ENCODE assay signal across 39 cellular contexts in genomic region chr2:73641767-73642062, GRCh38. TPM values are rescaled to one million over a fixed set of nuclear protein-coding genes. Genes with fewer than 3 reads are reported as not detected.
"Had no signal": no experiment of that assay in that cellular context is flagged by ENCODE, and none has a peak within 500 bp of the region (broad histone marks: within the 10 kb centered on the region; RNA-seq: fewer than 3 reads in every experiment).

No MANE protein-coding gene starts in this region.

- H3K4me3 ChIP-seq: colonic mucosa, dorsolateral prefrontal cortex, esophagus squamous epithelium, gastroesophageal sphincter had no signal

- H3K4me1 Mint-ChIP-seq: activated B cell treated with CpG ODN at 0.5 μM for 24 hours; activated T-helper 17 cell treated with anti-CD3 and anti-CD28 coated beads, Interleukin-2, amount 50 U/mL, for 72 hours; central memory CD8-positive, alpha-beta T cell; endodermal cell; T-helper 17 cell had no signal

- H3K27me3 Mint-ChIP-seq: dendritic cell treated with granulocyte-macrophage colony-stimulating factor and Interleukin-4, amounts not matched to agents 40 ng/mL and 50 ng/mL, for 4 days had no signal

- DNase-seq: activated B cell treated with CpG ODN at 0.5 μM for 24 hours; activated CD4-positive, alpha-beta T cell treated with anti-CD3 and anti-CD28 coated beads for 48 hours; activated CD4-positive, alpha-beta T cell treated with anti-CD3 and anti-CD28 coated beads, Interleukin-2, amount 50 U/mL, for 1 hour; activated CD4-positive, alpha-beta T cell treated with anti-CD3 and anti-CD28 coated beads, Interleukin-2, amount 50 U/mL, for 48 hours; activated CD8-positive, alpha-beta memory T cell treated with anti-CD3 and anti-CD28 coated beads for 24 hours; activated CD8-positive, alpha-beta T cell treated with anti-CD3 and anti-CD28 coated beads for 36 hours; activated effector memory CD4-positive, alpha-beta T cell treated with Interleukin-2 at 50 U/mL for 16 hours; activated gamma-delta T cell treated with Interleukin-2 at 50 U/mL for 16 hours; activated naive CD4-positive, alpha-beta T cell treated with anti-CD3 and anti-CD28 coated beads, Interleukin-2, amount 50 U/mL, for 16 hours; activated naive CD4-positive, alpha-beta T cell treated with Interleukin-2 at 50 U/mL for 16 hours; activated T-cell treated with anti-CD3 and anti-CD28 coated beads, Interleukin-2, amount 50 U/mL, for 4 hours; amniotic stem cell; anterior cingulate cortex; brain microvascular endothelial cell; colonic mucosa; dorsolateral prefrontal cortex; effector memory CD4-positive, alpha-beta T cell; endodermal cell; esophagus squamous epithelium; foreskin melanocyte; T-helper 1 cell; T-helper 17 cell; T1000; WERI-Rb-1 had no signal

- H3K9me3 ChIP-seq: colonic mucosa, esophagus squamous epithelium, gastroesophageal sphincter had no signal

- H3K9me3 Mint-ChIP-seq: central memory CD8-positive, alpha-beta T cell; dendritic cell treated with granulocyte-macrophage colony-stimulating factor and Interleukin-4, amounts not matched to agents 40 ng/mL and 50 ng/mL, for 4 days had no signal

- H3K4me1 ChIP-seq: colonic mucosa, esophagus squamous epithelium, gastroesophageal sphincter had no signal

- H3K27ac ChIP-seq: brain microvascular endothelial cell, colonic mucosa, dorsolateral prefrontal cortex, esophagus squamous epithelium, gastroesophageal sphincter, WERI-Rb-1 had no signal

- H3K4me3 Mint-ChIP-seq: activated B cell treated with CpG ODN at 0.5 μM for 24 hours; activated CD8-positive, alpha-beta T cell treated with anti-CD3 and anti-CD28 coated beads for 36 hours; activated naive CD8-positive, alpha-beta T cell; activated T-cell treated with anti-CD3 and anti-CD28 coated beads, Interleukin-2, amount 50 U/mL, for 4 hours; activated T-helper 17 cell treated with anti-CD3 and anti-CD28 coated beads, Interleukin-2, amount 50 U/mL, for 72 hours; central memory CD8-positive, alpha-beta T cell; dendritic cell treated with granulocyte-macrophage colony-stimulating factor and Interleukin-4, amounts not matched to agents 40 ng/mL and 50 ng/mL, for 4 days; endodermal cell; T-helper 17 cell; T-helper 2 cell treated with Interferon-gamma antibody and Interleukin-4, amounts not matched to agents 5 μg/mL and 100 μg/mL, for 36 hours had no signal

- ATAC-seq: activated CD4-positive, CD25-positive, alpha-beta regulatory T cell treated with anti-CD3 and anti-CD28 coated beads, Interleukin-2, amount 50 U/mL, for 24 hours; activated CD8-positive, alpha-beta T cell treated with anti-CD3 and anti-CD28 coated beads for 36 hours; activated T-cell treated with anti-CD3 and anti-CD28 coated beads, Interleukin-2, amount 50 U/mL, for 4 hours; activated T-helper 17 cell treated with anti-CD3 and anti-CD28 coated beads, Interleukin-2, amount 50 U/mL, for 72 hours; gastroesophageal sphincter; T-helper 17 cell had no signal

- H3K27ac Mint-ChIP-seq: activated B cell treated with CpG ODN at 0.5 μM for 24 hours; activated CD8-positive, alpha-beta T cell treated with anti-CD3 and anti-CD28 coated beads for 36 hours; activated naive CD8-positive, alpha-beta T cell; activated T-helper 17 cell treated with anti-CD3 and anti-CD28 coated beads, Interleukin-2, amount 50 U/mL, for 72 hours; dendritic cell treated with granulocyte-macrophage colony-stimulating factor and Interleukin-4, amounts not matched to agents 40 ng/mL and 50 ng/mL, for 4 days; endodermal cell; T-helper 17 cell; T-helper 2 cell treated with Interferon-gamma antibody and Interleukin-4, amounts not matched to agents 5 μg/mL and 100 μg/mL, for 36 hours had no signal

- H3K36me3 ChIP-seq: brain microvascular endothelial cell, colonic mucosa, esophagus squamous epithelium, gastroesophageal sphincter, WERI-Rb-1 had no signal

- H3K27me3 ChIP-seq: brain microvascular endothelial cell, colonic mucosa, dorsolateral prefrontal cortex, esophagus squamous epithelium, gastroesophageal sphincter had no signal

RNA-seq across cellular contexts. Expression of gene NAT8, which starts 0.5 kb away (rescaled TPM):
- total RNA-seq: activated B cell treated with CpG ODN at 0.5 μM for 24 hours; activated CD8-positive, alpha-beta T cell treated with anti-CD3 and anti-CD28 coated beads for 36 hours; activated T-cell treated with anti-CD3 and anti-CD28 coated beads, Interleukin-2, amount 50 U/mL, for 4 hours; activated T-helper 17 cell treated with anti-CD3 and anti-CD28 coated beads, Interleukin-2, amount 50 U/mL, for 72 hours; astrocyte; bronchial epithelial cell; cardiac septum; endodermal cell; esophagus squamous epithelium; fibroblast of lung; fibroblast of villous mesenchyme; gastroesophageal sphincter; glomerular endothelial cell; T-helper 17 cell had no signal
- polyA plus RNA-seq: adipose tissue, esophagus, fibroblast of lung had no signal
